Comparison of ENCODE assay signal across 20 cellular contexts in the genomic region with DNA sequence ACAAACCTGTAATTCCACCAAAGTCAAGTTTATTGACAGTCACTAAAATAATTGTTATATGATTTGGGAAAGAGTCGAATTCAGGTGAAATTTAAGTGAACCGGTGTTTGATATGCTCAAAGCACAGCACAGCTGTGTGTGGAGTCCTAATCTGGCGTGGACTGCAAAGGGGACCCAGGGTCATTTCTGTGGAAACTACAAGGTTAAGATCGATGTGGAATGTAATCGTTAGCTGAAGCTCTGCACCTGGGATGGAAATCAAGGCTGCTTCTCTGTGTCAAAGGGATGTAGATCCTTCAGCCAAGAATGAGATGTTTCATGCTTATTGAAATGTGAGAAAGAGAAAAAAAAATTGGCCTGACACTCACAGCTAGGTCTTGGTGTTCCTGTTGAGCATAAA. TPM values are rescaled to one million over a fixed set of nuclear protein-coding genes. Genes with fewer than 3 reads are reported as not detected.
DNase-seq lines count a peak whose midpoint lies in the region; ATAC-seq, FAIRE-seq and TF ChIP-seq lines count a peak whose summit lies in the region.
"Had no signal": no experiment of that assay in that cellular context is flagged by ENCODE, and none has a peak within 500 bp of the region (broad histone marks: within the 10 kb centered on the region; RNA-seq: fewer than 3 reads in every experiment).

No MANE protein-coding gene starts in this region.

- ATAC-seq in activated CD8-positive, alpha-beta memory T cell treated with anti-CD3 and anti-CD28 coated beads, Interleukin-2, amount 10 ng/mL, durations not matched to agents 7 days and 5 days: no peak
- no peak for ATAC-seq in K562
- ATAC-seq in HG02981 (IDR thresholded peaks at IDR 0.05; ENCODE audit: unreplicated experiment): no peak
- ATAC-seq: gastroesophageal sphincter, left ventricle myocardium superior, Panc1 had no signal

- H4K20me1 ChIP-seq in K562 (replicated peaks; ENCODE audit: control insufficient read depth, insufficient read depth, low read length): no peaks in the 10 kb centered on the region

- H3K36me3 ChIP-seq in SK-N-MC (ENCODE audit: insufficient read depth, low read length) (peaks cover 13% of the 10 kb centered on the region), K562 (ENCODE audit: control insufficient read depth, insufficient read depth, low read length) (peaks cover 20% of the 10 kb centered on the region), neuronal stem cell (replicated peaks in 1 of 2; ENCODE audit: control insufficient read depth in 2 of 2, insufficient read depth in 2 of 2, low read length in 2 of 2) (peaks cover 4 to 18% of the 10 kb centered on the region in 2 donors)

- no peak overlapping the region for H3K14ac ChIP-seq in neuronal stem cell (ENCODE audit: low read length)

- peaks cover 2% of the 10 kb centered on the region for H3K27me3 Mint-ChIP-seq in activated CD8-positive, alpha-beta memory T cell treated with anti-CD3 and anti-CD28 coated beads, Interleukin-2, amount 10 ng/mL, durations not matched to agents 7 days and 5 days
- H3K27me3 Mint-ChIP-seq: CD4-positive, alpha-beta memory T cell had no signal

- H3K4me3 ChIP-seq in SK-N-MC (no peak overlapping the region), K562 (no peak overlapping the region), neuronal stem cell (ENCODE audit: low read length in 2 of 2) (no peak overlapping the region)
- H3K4me3 ChIP-seq: ascending aorta, coronary artery, gastroesophageal sphincter had no signal

- no peak overlapping the region for H2BK12ac ChIP-seq in neuronal stem cell (ENCODE audit: low read length)

- no peak for FAIRE-seq in K562 (lab: Jason Lieb, UNC)
- FAIRE-seq: H54 had no signal

- POLR2A ChIA-PET in K562 (lab: Yijun Ruan, JAX): interaction anchor here (0.7 to 1.0 kb wide), 2 partner anchors 13 to 124 kb away, joined by 3 read pairs; no protein-coding TSS in a partner anchor

- peak overlapping the region; percentile 43 for H3K4me3 Mint-ChIP-seq in activated CD8-positive, alpha-beta memory T cell treated with anti-CD3 and anti-CD28 coated beads, Interleukin-2, amount 10 ng/mL, durations not matched to agents 7 days and 5 days

- H3K9ac ChIP-seq in SK-N-MC (ENCODE audit: insufficient read length): no peak overlapping the region
- peak overlapping the region in 1 of 2 experiments; percentile 53; a peak in 1 of 4 replicates for H3K9ac ChIP-seq in K562 (ENCODE audit: insufficient read depth in 1 of 2, low read depth in 2 of 2, low read length in 2 of 2)
- H3K9ac ChIP-seq in neuronal stem cell (ENCODE audit: low read depth, low read length, poor library complexity): no peak overlapping the region

- TF ChIP-seq POLR2A in K562 (conservative IDR thresholded peaks at IDR 0.05) (no peak), erythroblast (IDR thresholded peaks at IDR 0.05; ENCODE audit: low read length) (no peak)

- H3K27ac ChIP-seq in SK-N-MC (peak overlapping the region; percentile 68), K562 (ENCODE audit: extremely low read depth, low read depth, low read length) (peak overlapping the region; percentile 62), neuronal stem cell (replicated peaks; ENCODE audit: low read length) (no peak overlapping the region)
- H3K27ac ChIP-seq: ascending aorta, coronary artery, gastroesophageal sphincter had no signal

- DNase-seq in activated CD8-positive, alpha-beta memory T cell treated with anti-CD3 and anti-CD28 coated beads, Interleukin-2, amount 10 ng/mL, durations not matched to agents 7 days and 5 days: no peak
- no peak for DNase-seq in activated CD8-positive, alpha-beta memory T cell treated with anti-CD3 and anti-CD28 coated beads, Interleukin-2, amount 50 U/mL, for 4 hours
- DNase-seq in SK-N-MC (ENCODE audit: low read depth, low spot score): no peak
- peak in 1 of 4 experiments; percentile 24 for DNase-seq in K562 (ENCODE audit: extremely low read depth in 1 of 4, low spot score in 3 of 4)
- DNase-seq in neuronal stem cell (ENCODE audit: low spot score): no peak
- DNase-seq in erythroblast (lab: John Stamatoyannopoulos, UW): no peak
- DNase-seq in NCI-H2081 treated with DMSO at 0.1 percent for 48 hours (lab: John Stamatoyannopoulos, UW): no peak
- DNase-seq: activated CD4-positive, CD25-positive, alpha-beta regulatory T cell; CD4-positive, alpha-beta memory T cell; Karpas-422; left ventricle myocardium superior; NCI-H1105; NCI-H2171; retina had no signal

- no peaks in the 10 kb centered on the region for H3K27me3 ChIP-seq in K562 (ENCODE audit: control insufficient read depth in 2 of 2, insufficient read depth in 2 of 2, low read length in 2 of 2)
- no peaks in the 10 kb centered on the region for H3K27me3 ChIP-seq in neuronal stem cell (ENCODE audit: control insufficient read depth in 3 of 3, insufficient read depth in 3 of 3, low read depth in 1 of 3, low read length in 3 of 3)
- H3K27me3 ChIP-seq: ascending aorta, gastroesophageal sphincter had no signal

- no peak overlapping the region for H3K4me2 ChIP-seq in K562 (ENCODE audit: insufficient read depth, low read length)
- no peak overlapping the region for H3K4me2 ChIP-seq in neuronal stem cell (ENCODE audit: insufficient read depth, low read length, poor library complexity, severe bottlenecking)

- peak overlapping the region; percentile 88 for H2AFZ ChIP-seq in K562 (ENCODE audit: low read depth, low read length)
- H2AFZ ChIP-seq in neuronal stem cell (ENCODE audit: low read length): peak overlapping the region; percentile 64

- no peak for TF ChIP-seq CTCF in K562 (IDR thresholded peaks at IDR 0.05 in 2 of 3, conservative IDR thresholded peaks at IDR 0.05 in 1 of 3; ENCODE audit: insufficient read depth in 2 of 3, low read depth in 1 of 3, low read length in 3 of 3)

- CTCF ChIA-PET in activated CD8-positive, alpha-beta memory T cell treated with anti-CD3 and anti-CD28 coated beads, Interleukin-2, amount 10 ng/mL, durations not matched to agents 7 days and 5 days (lab: Charles Lee): interaction anchor here (0.7 to 1.2 kb wide), 3 partner anchors 94 to 292 kb away, joined by 3 read pairs; no protein-coding TSS in a partner anchor
- CTCF ChIA-PET in K562 (lab: Yijun Ruan, JAX; ENCODE audit: low intra/inter-chr PET ratio): no interaction called here

- peaks cover 21% of the 10 kb centered on the region for H3K4me1 Mint-ChIP-seq in activated CD8-positive, alpha-beta memory T cell treated with anti-CD3 and anti-CD28 coated beads, Interleukin-2, amount 10 ng/mL, durations not matched to agents 7 days and 5 days

- H2BK5ac ChIP-seq in neuronal stem cell (ENCODE audit: low read length): no peak overlapping the region

- no peak overlapping the region for H3K18ac ChIP-seq in neuronal stem cell (ENCODE audit: low read length)

- H3K9me3 ChIP-seq in SK-N-MC (ENCODE audit: low read depth, low read length): no peaks in the 10 kb centered on the region
- no peaks in the 10 kb centered on the region for H3K9me3 ChIP-seq in K562 (replicated peaks; ENCODE audit: control insufficient read depth, insufficient read depth, low read depth, low read length)
- H3K9me3 ChIP-seq in neuronal stem cell (replicated peaks in 1 of 2; ENCODE audit: control insufficient read depth in 2 of 2, insufficient read depth in 1 of 2, low read depth in 1 of 2, low read length in 2 of 2): no peaks in the 10 kb centered on the region
- H3K9me3 ChIP-seq: ascending aorta, gastroesophageal sphincter had no signal

- peaks cover 31% of the 10 kb centered on the region for H3K79me2 ChIP-seq in K562 (ENCODE audit: control insufficient read depth, insufficient read depth, low read length)

- no peak overlapping the region for H4K91ac ChIP-seq in neuronal stem cell (ENCODE audit: low read depth, low read length, poor library complexity)

- H3K9me3 Mint-ChIP-seq in activated CD8-positive, alpha-beta memory T cell treated with anti-CD3 and anti-CD28 coated beads, Interleukin-2, amount 10 ng/mL, durations not matched to agents 7 days and 5 days (ENCODE audit: low read depth): no peaks in the 10 kb centered on the region
- H3K9me3 Mint-ChIP-seq: CD4-positive, alpha-beta memory T cell had no signal

- H3K23ac ChIP-seq in neuronal stem cell (ENCODE audit: low read depth, low read length, poor library complexity): no peak overlapping the region

- no peak overlapping the region for H2BK15ac ChIP-seq in neuronal stem cell (ENCODE audit: low read length)

- in situ Hi-C loops in K562 (cut with MboI): loop anchor here (5.0 kb wide), 1 partner anchor 272 kb away; no protein-coding TSS in a partner anchor

- TF ChIP-seq EP300 in K562 (IDR thresholded peaks at IDR 0.05; ENCODE audit: low read length): no peak

- peak overlapping the region; percentile 50 for H3K27ac Mint-ChIP-seq in activated CD8-positive, alpha-beta memory T cell treated with anti-CD3 and anti-CD28 coated beads, Interleukin-2, amount 10 ng/mL, durations not matched to agents 7 days and 5 days

- 68% methylated on average over 5 of the region's 5 CpGs for WGBS in K562 (ENCODE audit: insufficient coverage, low coverage, missing lambda C conversion rate)
- WGBS in neuronal stem cell (ENCODE audit: extremely low coverage in 2 of 2, insufficient read length in 2 of 2, insufficient replicate concordance in 1 of 2), 2 donors: no CpG with 5 or more reads among the region's 5 CpGs

- peaks cover 3% of the 10 kb centered on the region for H3K9me1 ChIP-seq in K562 (ENCODE audit: control insufficient read depth, insufficient read depth, low read length)

- intact Hi-C loops in K562 (cut with micrococcal nuclease): no loop called here

- H3K36me3 Mint-ChIP-seq in activated CD8-positive, alpha-beta memory T cell treated with anti-CD3 and anti-CD28 coated beads, Interleukin-2, amount 10 ng/mL, durations not matched to agents 7 days and 5 days: peaks cover 8% of the 10 kb centered on the region

- H3K4me1 ChIP-seq in K562 (replicated peaks in 1 of 2; ENCODE audit: control insufficient read depth in 2 of 2, insufficient read depth in 2 of 2, low read length in 2 of 2) (peaks cover 30 to 37% of the 10 kb centered on the region in 2 experiments), neuronal stem cell (ENCODE audit: control insufficient read depth in 2 of 2, insufficient read depth in 1 of 2, low read depth in 1 of 2, low read length in 2 of 2) (no peaks in the 10 kb centered on the region)

- no TSS peak for BruUV-seq in K562 (replicated peaks; lab: Mats Ljungman, UMichigan)

- H2AK5ac ChIP-seq in neuronal stem cell (ENCODE audit: low read depth, low read length): no peak overlapping the region

- TF ChIP-seq RAD21 in K562 (CRISPR knock-in tag; conservative IDR thresholded peaks at IDR 0.05 in 1 of 2, IDR thresholded peaks at IDR 0.05 in 1 of 2): no peak

- H2BK120ac ChIP-seq in neuronal stem cell (ENCODE audit: low read depth, low read length): no peak overlapping the region

- no peak overlapping the region for H4K8ac ChIP-seq in neuronal stem cell (ENCODE audit: low read depth, low read length)

- H3K79me1 ChIP-seq in neuronal stem cell (ENCODE audit: low read depth, low read length): no peaks in the 10 kb centered on the region

- no peak overlapping the region for H3K4ac ChIP-seq in neuronal stem cell (ENCODE audit: low read length)

RNA-seq across cellular contexts. Expression of gene ELP6, which starts 1.6 kb away (rescaled TPM):
- total RNA-seq in activated CD8-positive, alpha-beta memory T cell treated with anti-CD3 and anti-CD28 coated beads, Interleukin-2, amount 10 ng/mL, durations not matched to agents 7 days and 5 days: 10 to 100 TPM; 46.6 to 48.8 TPM
- total RNA-seq in K562 (2011; cell fraction: chromatin; rRNA removed; ENCODE audit: low replicate concordance): 150 and 300 TPM in 2 replicates
- 278 and 303 TPM in 2 replicates for total RNA-seq in K562 (2011; cell fraction: nucleolus; rRNA removed)
- total RNA-seq in K562 (2011; cell fraction: nucleoplasm; rRNA removed): 246 and 254 TPM in 2 replicates
- 76.9 and 81.2 TPM in 2 replicates for total RNA-seq in K562 (2014; rRNA removed)
- 70.8 and 83.3 TPM in 2 replicates for total RNA-seq in K562 (2014; rRNA removed; fragmentation: Illumina TruSeq; extraction: Trizol)
- total RNA-seq in K562 (2015; rRNA removed; fragmentation: Illumina TruSeq; extraction: Trizol): 79.4 and 82.9 TPM in 2 replicates
- total RNA-seq in K562 (2021): 76.9 and 77.0 TPM in 2 replicates
- polyA plus RNA-seq in K562 (2011; rRNA removed): 166 and 198 TPM in 2 replicates
- polyA plus RNA-seq in K562 (2011; cell fraction: cytosol; rRNA removed): 146 and 171 TPM in 2 replicates
- 119 and 128 TPM in 2 replicates for polyA plus RNA-seq in K562 (2011; cell fraction: nucleus; rRNA removed)
- 60.3 and 72.1 TPM in 2 replicates for polyA plus RNA-seq in K562 (2012)
- polyA plus RNA-seq in K562 (2014; fragmentation: Illumina TruSeq; extraction: Trizol): 77.7 and 80.1 TPM in 2 replicates
- 100 to 1,000 TPM in 1 of 2 experiments, 10 to 100 TPM in 1; 86.1 to 136 TPM for polyA plus RNA-seq in K562 (2014; fragmentation: Nextera tagmentation; extraction: Ambion mirVana)
- polyA plus RNA-seq in K562 (2014; rRNA removed): 104 and 123 TPM in 2 replicates
- polyA minus RNA-seq in K562 (2011; rRNA and poly(A)+ RNA removed): 111 and 112 TPM in 2 replicates
- polyA minus RNA-seq in K562 (2011; cell fraction: cytosol; rRNA and poly(A)+ RNA removed): 39.2 and 49.7 TPM in 2 replicates
- 104 and 153 TPM in 2 replicates for polyA minus RNA-seq in K562 (2011; cell fraction: nucleus; rRNA and poly(A)+ RNA removed)
- polyA plus RNA-seq in neuronal stem cell (2013, experiment 1 of 2): 29.8 TPM
- polyA plus RNA-seq in neuronal stem cell (2013, experiment 2 of 2): 29.9 TPM

RNA-seq across cellular contexts. Expression of gene SCAP, which starts 39.4 kb away (rescaled TPM):
- total RNA-seq in activated CD8-positive, alpha-beta memory T cell treated with anti-CD3 and anti-CD28 coated beads, Interleukin-2, amount 10 ng/mL, durations not matched to agents 7 days and 5 days: 10 to 100 TPM; 65.5 to 69.2 TPM
- 248 and 515 TPM in 2 replicates for total RNA-seq in K562 (2011; cell fraction: chromatin; rRNA removed; ENCODE audit: low replicate concordance)
- total RNA-seq in K562 (2011; cell fraction: nucleolus; rRNA removed): 301 and 313 TPM in 2 replicates
- 253 and 254 TPM in 2 replicates for total RNA-seq in K562 (2011; cell fraction: nucleoplasm; rRNA removed)
- total RNA-seq in K562 (2014; rRNA removed) (60.7 and 87.6 TPM in 2 replicates), K562 (2014; rRNA removed; fragmentation: Illumina TruSeq; extraction: Trizol) (29.7 and 37.8 TPM in 2 replicates), K562 (2015; rRNA removed; fragmentation: Illumina TruSeq; extraction: Trizol) (34.6 and 36.5 TPM in 2 replicates), K562 (2021) (97.1 and 104 TPM in 2 replicates)
- polyA plus RNA-seq in K562 (2011; rRNA removed) (31.3 and 55.8 TPM in 2 replicates), K562 (2014; fragmentation: Illumina TruSeq; extraction: Trizol) (48.2 and 61.1 TPM in 2 replicates), K562 (2014; fragmentation: Nextera tagmentation; extraction: Ambion mirVana) (1 to 10 TPM; 2.6 to 3.2 TPM), K562 (2014; rRNA removed) (43.7 and 47.9 TPM in 2 replicates)
- 39.6 and 62.6 TPM in 2 replicates for polyA plus RNA-seq in K562 (2011; cell fraction: cytosol; rRNA removed)
- 124 and 159 TPM in 2 replicates for polyA plus RNA-seq in K562 (2011; cell fraction: nucleus; rRNA removed)
- polyA plus RNA-seq in K562 (2012): 68.9 and 85.0 TPM in 2 replicates
- polyA minus RNA-seq in K562 (2011; rRNA and poly(A)+ RNA removed): 74.0 and 80.8 TPM in 2 replicates
- polyA minus RNA-seq in K562 (2011; cell fraction: cytosol; rRNA and poly(A)+ RNA removed): 83.2 and 91.7 TPM in 2 replicates
- polyA minus RNA-seq in K562 (2011; cell fraction: nucleus; rRNA and poly(A)+ RNA removed): 53.2 and 90.0 TPM in 2 replicates
- 48.0 TPM for polyA plus RNA-seq in neuronal stem cell (2013, experiment 1 of 2)
- polyA plus RNA-seq in neuronal stem cell (2013, experiment 2 of 2): 48.5 TPM
